Comparison of ENCODE assay signal across 8 cellular contexts in genomic region chr19:51460164-51460992, GRCh38. TPM values are rescaled to one million over a fixed set of nuclear protein-coding genes. Genes with fewer than 3 reads are reported as not detected.
DNase-seq lines count a peak whose midpoint lies in the region; TF ChIP-seq lines count a peak whose summit lies in the region.
"Had no signal": no experiment of that assay in that cellular context is flagged by ENCODE, and none has a peak within 500 bp of the region (broad histone marks: within the 10 kb centered on the region; RNA-seq: fewer than 3 reads in every experiment).

No MANE protein-coding gene starts in this region.

- H3K4me1 ChIP-seq in rectal smooth muscle tissue (ENCODE audit: control insufficient read depth, insufficient read depth, low read length) (no peaks in the 10 kb centered on the region), Peyer's patch (no peaks in the 10 kb centered on the region)

- no peak overlapping the region for H3K27ac ChIP-seq in rectal smooth muscle tissue (ENCODE audit: low read depth, low read length)
- peak overlapping the region in 1 of 4 donors; percentile 30 for H3K27ac ChIP-seq in Peyer's patch

- H3K36me3 ChIP-seq in rectal smooth muscle tissue (ENCODE audit: control insufficient read depth, insufficient read depth, low read length) (no peaks in the 10 kb centered on the region), Peyer's patch (no peaks in the 10 kb centered on the region)

- no peaks in the 10 kb centered on the region for H3K9me3 Mint-ChIP-seq in endothelial cell (ENCODE audit: unreplicated experiment)

- peaks cover 8% of the 10 kb centered on the region for H3K27me3 Mint-ChIP-seq in endothelial cell (ENCODE audit: unreplicated experiment)

- peaks cover 21% of the 10 kb centered on the region for H3K4me1 Mint-ChIP-seq in endothelial cell (ENCODE audit: unreplicated experiment)

- H3K36me3 Mint-ChIP-seq in endothelial cell (ENCODE audit: low read depth, unreplicated experiment) = peaks cover 6% of the 10 kb centered on the region

- no peak for TF ChIP-seq POLR2A in Peyer's patch (IDR thresholded peaks at IDR 0.05)

- no peak overlapping the region for H3K27ac Mint-ChIP-seq in endothelial cell (ENCODE audit: unreplicated experiment)

- H3K4me3 ChIP-seq in rectal smooth muscle tissue (ENCODE audit: low read length) (peak overlapping the region; percentile 17), Peyer's patch (no peak overlapping the region)

- peak overlapping the region; percentile 31 for H3K4me3 Mint-ChIP-seq in endothelial cell (ENCODE audit: unreplicated experiment)

- H3K27me3 ChIP-seq in rectal smooth muscle tissue (ENCODE audit: control insufficient read depth, insufficient read depth, low read length) = no peaks in the 10 kb centered on the region
- H3K27me3 ChIP-seq in Peyer's patch = no peaks in the 10 kb centered on the region

- H3K9me3 ChIP-seq in Peyer's patch = no peaks in the 10 kb centered on the region

- DNase-seq in GM03348 (ENCODE audit: low spot score) (peak; percentile 21), NCI-H446 treated with DMSO at 0.1 percent for 48 hours (lab: John Stamatoyannopoulos, UW) (peak; percentile 4), endothelial cell (ENCODE audit: low spot score) (no peak), Peyer's patch (no peak), NCI-H2107 treated with DMSO at 0.1 percent for 48 hours (lab: John Stamatoyannopoulos, UW; ENCODE audit: unreplicated experiment) (no peak)
- DNase-seq in activated CD4-positive, CD25-positive, alpha-beta regulatory T cell (lab: John Stamatoyannopoulos, UW) = no peak

- TF ChIP-seq CTCF in endothelial cell (IDR thresholded peaks at IDR 0.05; ENCODE audit: unreplicated experiment) (no peak), Peyer's patch (IDR thresholded peaks at IDR 0.05) (no peak)

- H3K9ac ChIP-seq in rectal smooth muscle tissue (ENCODE audit: low read length) = no peak overlapping the region

RNA-seq across cellular contexts. Expression of gene SIGLEC8, which starts 2.1 kb away (rescaled TPM):
- not detected for total RNA-seq in endothelial cell (ENCODE audit: unreplicated experiment)
- total RNA-seq in Peyer's patch = 10 to 100 TPM in 1 of 4 donors, under 1 TPM in 3; 0.18 to 13.2 (median 0.52) TPM
- total RNA-seq: fibroblast of lung had no signal

RNA-seq across cellular contexts. Expression of gene CEACAM18, which starts 18.0 kb away (rescaled TPM):
- total RNA-seq in endothelial cell (ENCODE audit: unreplicated experiment) (not detected), Peyer's patch (1 to 10 TPM; 2.4 to 4.4 (median 2.5) TPM)
- total RNA-seq: fibroblast of lung had no signal

RNA-seq across cellular contexts. Expression of gene SIGLEC12, which starts 41.2 kb away (rescaled TPM):
- total RNA-seq in endothelial cell (ENCODE audit: unreplicated experiment) (not detected), Peyer's patch (1 to 10 TPM in 2 of 4 donors, not detected in 2; 2.5 to 3.3 TPM)
- total RNA-seq: fibroblast of lung had no signal

RNA-seq across cellular contexts. Expression of gene SIGLEC10, which starts 42.9 kb away (rescaled TPM):
- total RNA-seq in endothelial cell (ENCODE audit: unreplicated experiment) (not detected), Peyer's patch (10 to 100 TPM in 1 of 4 donors, 1 to 10 TPM in 2, under 1 TPM in 1; 0.53 to 35.5 (median 3.0) TPM)
- total RNA-seq: fibroblast of lung had no signal

Comparison
In these comparisons a context has a peak if more than half of its experiments do, and no peak if none do; other contexts are left out.
1. DNase-seq: peak in GM03348 (single experiment) and NCI-H446 treated with DMSO at 0.1 percent for 48 hours (single experiment); none in endothelial cell (single experiment), Peyer's patch (0 of 3), NCI-H2107 treated with DMSO at 0.1 percent for 48 hours (single experiment) and activated CD4-positive, CD25-positive, alpha-beta regulatory T cell (0 of 4).